ENCODE assay signal across 16 cellular contexts in genomic region chr21:41854426-41854995, GRCh38. TPM values are rescaled to one million over a fixed set of nuclear protein-coding genes. Genes with fewer than 3 reads are reported as not detected.
DNase-seq lines count a peak whose midpoint lies in the region; ATAC-seq and TF ChIP-seq lines count a peak whose summit lies in the region.
"Had no signal": no experiment of that assay in that cellular context is flagged by ENCODE, and none has a peak within 500 bp of the region (broad histone marks: within the 10 kb centered on the region; RNA-seq: fewer than 3 reads in every experiment).

No MANE protein-coding gene starts in this region.

- no peak overlapping the region for H3K4me3 Mint-ChIP-seq in central memory CD8-positive, alpha-beta T cell
- H3K4me3 Mint-ChIP-seq in neural progenitor cell, result no peak overlapping the region
- H3K4me3 Mint-ChIP-seq: CD4-positive, alpha-beta memory T cell; GM23338 had no signal

- no peaks in the 10 kb centered on the region for H3K9me3 Mint-ChIP-seq in central memory CD8-positive, alpha-beta T cell
- no peaks in the 10 kb centered on the region for H3K9me3 Mint-ChIP-seq in neural progenitor cell
- H3K9me3 Mint-ChIP-seq: CD4-positive, alpha-beta memory T cell; GM23338 had no signal

- no peaks in the 10 kb centered on the region for H3K27me3 ChIP-seq in neural progenitor cell
- H3K27me3 ChIP-seq: BE2C had no signal

- H3K36me3 ChIP-seq in neural progenitor cell, result no peaks in the 10 kb centered on the region

- H4K20me1 ChIP-seq in neural progenitor cell (ENCODE audit: low read depth), result no peaks in the 10 kb centered on the region

- H3K4me3 ChIP-seq in neural progenitor cell, result no peak overlapping the region
- H3K4me3 ChIP-seq: A549, GM23338, HAP-1 had no signal

- peak overlapping the region; percentile 39 for H3K27ac Mint-ChIP-seq in central memory CD8-positive, alpha-beta T cell (ENCODE audit: low read depth)
- H3K27ac Mint-ChIP-seq in neural progenitor cell, result peak overlapping the region; percentile 66
- H3K27ac Mint-ChIP-seq: GM23338 had no signal

- H2AFZ ChIP-seq in neural progenitor cell (replicated peaks), result no peak overlapping the region
- H2AFZ ChIP-seq: GM23338 had no signal

- no peaks in the 10 kb centered on the region for H3K4me1 Mint-ChIP-seq in central memory CD8-positive, alpha-beta T cell
- H3K4me1 Mint-ChIP-seq in neural progenitor cell, result peaks cover under 1% of the 10 kb centered on the region
- H3K4me1 Mint-ChIP-seq: GM23338 had no signal

- DNase-seq in central memory CD8-positive, alpha-beta T cell (ENCODE audit: low spot score in 2 of 2), result no peak
- DNase-seq in neural progenitor cell (ENCODE audit: low spot score), result no peak
- DNase-seq in amygdala (lab: John Stamatoyannopoulos, UW), result no peak
- no peak for DNase-seq in NOMO-1 treated with dmso at 0.1 percent for 144 hours (lab: John Stamatoyannopoulos, UW; ENCODE audit: unreplicated experiment)
- DNase-seq in NK-92 (lab: John Stamatoyannopoulos, UW; ENCODE audit: unreplicated experiment), result no peak
- DNase-seq: BE2C; CD4-positive, alpha-beta memory T cell; COR-L47; DMS153; DMS79 treated with DMSO at 0.1 percent for 48 hours; EL had no signal

- H3K9ac ChIP-seq in neural progenitor cell, result no peak overlapping the region

- H3K9me3 ChIP-seq in neural progenitor cell (ENCODE audit: low read depth), result no peaks in the 10 kb centered on the region
- H3K9me3 ChIP-seq: A549, BE2C, HAP-1 had no signal

- no peak overlapping the region for H3K27ac ChIP-seq in neural progenitor cell
- H3K27ac ChIP-seq: A549, C4-2B had no signal

- no peaks in the 10 kb centered on the region for H3F3A ChIP-seq in neural progenitor cell (ENCODE audit: low read depth)

- TF ChIP-seq CTCF in neural progenitor cell (IDR thresholded peaks at IDR 0.05), result no peak

- H3K4me2 ChIP-seq in neural progenitor cell, result no peak overlapping the region
- H3K4me2 ChIP-seq: A549, GM23338 had no signal

- H3K27me3 Mint-ChIP-seq in central memory CD8-positive, alpha-beta T cell, result no peaks in the 10 kb centered on the region
- peaks cover 3% of the 10 kb centered on the region for H3K27me3 Mint-ChIP-seq in neural progenitor cell (ENCODE audit: insufficient read depth, low read depth)
- H3K27me3 Mint-ChIP-seq: CD4-positive, alpha-beta memory T cell had no signal

- no peaks in the 10 kb centered on the region for H3K79me2 ChIP-seq in neural progenitor cell (ENCODE audit: low read depth)

- no peak for ATAC-seq in central memory CD8-positive, alpha-beta T cell (replicated peaks; ENCODE audit: extremely low read depth, poor library complexity, severe bottlenecking)
- ATAC-seq in esophagus mucosa, result peak; percentile 16
- ATAC-seq: A549, GM23338 had no signal

- no peaks in the 10 kb centered on the region for H3K4me1 ChIP-seq in neural progenitor cell
- H3K4me1 ChIP-seq: BE2C, HAP-1 had no signal

- H3K36me3 Mint-ChIP-seq in central memory CD8-positive, alpha-beta T cell (ENCODE audit: insufficient read depth), result peaks cover 27% of the 10 kb centered on the region
- H3K36me3 Mint-ChIP-seq in neural progenitor cell, result peaks cover 22% of the 10 kb centered on the region

RNA-seq across cellular contexts. Expression of gene PRDM15, which starts 24.6 kb away (rescaled TPM):
- total RNA-seq in esophagus mucosa (5.5 TPM), neural progenitor cell (ENCODE audit: low replicate concordance) (9.0 and 10.4 TPM in 2 replicates)
